ENCODE assay signal across 33 cellular contexts in genomic region chr16:78480588-78480987, GRCh38.
DNase-seq lines count a peak whose midpoint lies in the region; ATAC-seq, FAIRE-seq and TF ChIP-seq lines count a peak whose summit lies in the region.
"Had no signal": no experiment of that assay in that cellular context is flagged by ENCODE, and none has a peak within 500 bp of the region (broad histone marks: within the 10 kb centered on the region; RNA-seq: fewer than 3 reads in every experiment).

No MANE protein-coding gene starts in this region.

- ATAC-seq in HepG2 = peak; percentile 88
- ATAC-seq in right lobe of liver = no peak
- ATAC-seq in HG03196 (IDR thresholded peaks at IDR 0.05; ENCODE audit: unreplicated experiment) = no peak
- ATAC-seq: A549; CD8-positive, alpha-beta T cell had no signal

- H2AK5ac ChIP-seq in trophoblast cell (ENCODE audit: low read length) = no peak overlapping the region

- H3K4ac ChIP-seq in trophoblast cell (ENCODE audit: low read depth, low read length) = no peak overlapping the region

- TF ChIP-seq POLR2A in HepG2 (IDR thresholded peaks at IDR 0.05; ENCODE audit: insufficient read depth in 1 of 2, low read depth in 2 of 2, low read length in 2 of 2) (no peak), right lobe of liver (IDR thresholded peaks at IDR 0.05) (no peak)

- H3K14ac ChIP-seq in trophoblast cell (ENCODE audit: low read length) = no peak overlapping the region

- DNase-seq in HepG2 (ENCODE audit: low spot score) = peak; percentile 92
- no peak for DNase-seq in right lobe of liver
- DNase-seq in trophoblast cell = no peak
- no peak for DNase-seq in HPDE6-E6E7 (ENCODE audit: extremely low spot score)
- DNase-seq: 8988T; ACHN; AML-193; BE2C; C1 segment of cervical spinal cord; Caco-2; Calu3; CD4-positive, alpha-beta memory T cell; CD4-positive, alpha-beta T cell; CD4-positive, CD25-positive, alpha-beta regulatory T cell; CD8-positive, alpha-beta memory T cell; CD8-positive, alpha-beta T cell; COR-L47; DMS 273 treated with DMSO at 0.1 percent for 48 hours; DMS153; DMS53; DMS79; DMS79 treated with DMSO at 0.1 percent for 48 hours; DND-41; EL had no signal

- no peak overlapping the region for H2AFZ ChIP-seq in HepG2 (ENCODE audit: low read length)
- H2AFZ ChIP-seq in trophoblast cell (ENCODE audit: insufficient read depth, low read length, poor library complexity) = no peak overlapping the region

- H3K79me1 ChIP-seq in trophoblast cell (ENCODE audit: low read length) = no peaks in the 10 kb centered on the region

- no peak overlapping the region; the same call in 1 of the 2 replicates for H3K9ac ChIP-seq in HepG2 (ENCODE audit: insufficient read depth, low read depth, low read length)
- no peak overlapping the region for H3K9ac ChIP-seq in liver (ENCODE audit: low read depth in 1 of 2, low read length in 2 of 2)
- H3K9ac ChIP-seq in trophoblast cell (ENCODE audit: low read length) = no peak overlapping the region
- H3K9ac ChIP-seq: BLaER1; BLaER1 treated with 17β-estradiol and CSF1 and Interleukin-3, amounts not matched to agents 10 nM and 100 nM had no signal

- H3K36me3 ChIP-seq in HepG2 (replicated peaks in 1 of 2; ENCODE audit: control insufficient read depth in 1 of 2, insufficient read depth in 2 of 2, low read length in 2 of 2) (no peaks in the 10 kb centered on the region), right lobe of liver (no peaks in the 10 kb centered on the region), liver (ENCODE audit: control insufficient read depth in 4 of 4, insufficient read depth in 3 of 4, low read depth in 1 of 4, low read length in 3 of 4) (no peaks in the 10 kb centered on the region), trophoblast cell (ENCODE audit: control insufficient read depth in 1 of 2, insufficient read depth in 2 of 2, low read length in 2 of 2) (no peaks in the 10 kb centered on the region)
- H3K36me3 ChIP-seq: BE2C; BLaER1; BLaER1 treated with 17β-estradiol and CSF1 and Interleukin-3, amounts not matched to agents 10 nM and 100 nM had no signal

- no peak overlapping the region for H2BK5ac ChIP-seq in trophoblast cell (ENCODE audit: low read depth, low read length, poor library complexity)

- H3K4me2 ChIP-seq in HepG2 (ENCODE audit: low read depth, low read length) (peak overlapping the region; percentile 21), trophoblast cell (ENCODE audit: low read length) (no peak overlapping the region)
- H3K4me2 ChIP-seq: A549; BLaER1; BLaER1 treated with 17β-estradiol and CSF1 and Interleukin-3, amounts not matched to agents 10 nM and 100 nM had no signal

- CTCF ChIA-PET in HepG2 (lab: Yijun Ruan, JAX; ENCODE audit: low intra/inter-chr PET ratio, low total read pairs) = no interaction called here

- peak in 1 of 2 experiments; percentile 91; a peak in 2 of 4 replicates for TF ChIP-seq EP300 in HepG2 (IDR thresholded peaks at IDR 0.05; ENCODE audit: low read depth in 2 of 2, low read length in 2 of 2)
- TF ChIP-seq EP300 in HepG2 (CRISPR knock-in tag; IDR thresholded peaks at IDR 0.05; ENCODE audit: borderline replicate concordance) = no peak

- H3K4me1 ChIP-seq in HepG2 (ENCODE audit: insufficient read depth, low read length) (peaks cover 62% of the 10 kb centered on the region), right lobe of liver (peaks cover 0 to 20% (median 9%) of the 10 kb centered on the region in 4 donors), liver (ENCODE audit: control insufficient read depth in 4 of 4, insufficient read depth in 4 of 4, low read length in 3 of 4) (peaks cover 6 to 28% (median 20%) of the 10 kb centered on the region in 4 donors), trophoblast cell (ENCODE audit: control insufficient read depth in 1 of 2, insufficient read depth in 2 of 2, low read length in 2 of 2) (no peaks in the 10 kb centered on the region)
- H3K4me1 ChIP-seq: A549; BE2C; BLaER1; BLaER1 treated with 17β-estradiol and CSF1 and Interleukin-3, amounts not matched to agents 10 nM and 100 nM; Caco-2 had no signal

- no peak overlapping the region for H4K12ac ChIP-seq in trophoblast cell (ENCODE audit: low read depth, low read length)

- H3K27me3 ChIP-seq in HepG2 (ENCODE audit: control insufficient read depth in 1 of 2, insufficient read depth in 2 of 2, low read length in 2 of 2) = no peaks in the 10 kb centered on the region
- no peaks in the 10 kb centered on the region for H3K27me3 ChIP-seq in right lobe of liver
- H3K27me3 ChIP-seq in liver (ENCODE audit: control insufficient read depth in 4 of 4, insufficient read depth in 4 of 4, low read length in 3 of 4) = no peaks in the 10 kb centered on the region
- no peaks in the 10 kb centered on the region for H3K27me3 ChIP-seq in trophoblast cell (ENCODE audit: insufficient read depth, low read length)
- H3K27me3 ChIP-seq: BE2C; BLaER1; BLaER1 treated with 17β-estradiol and CSF1 and Interleukin-3, amounts not matched to agents 10 nM and 100 nM had no signal

- no peak overlapping the region for H3K4me3 ChIP-seq in HepG2 (replicated peaks in 1 of 3; ENCODE audit: insufficient read depth in 1 of 3, low read depth in 2 of 3, low read length in 3 of 3)
- H3K4me3 ChIP-seq in right lobe of liver = no peak overlapping the region
- no peak overlapping the region for H3K4me3 ChIP-seq in liver (ENCODE audit: low read depth in 1 of 3, low read length in 3 of 3)
- no peak overlapping the region for H3K4me3 ChIP-seq in trophoblast cell (ENCODE audit: low read depth, low read length)
- H3K4me3 ChIP-seq: A549; BLaER1; BLaER1 treated with 17β-estradiol and CSF1 and Interleukin-3, amounts not matched to agents 10 nM and 100 nM had no signal

- H3K27ac ChIP-seq in HepG2 (ENCODE audit: extremely low read length, insufficient read depth, low read length) (peak overlapping the region; percentile 90), right lobe of liver (no peak overlapping the region), liver (ENCODE audit: low read depth in 1 of 2, low read length in 2 of 2) (no peak overlapping the region), trophoblast cell (ENCODE audit: low read depth, low read length) (no peak overlapping the region)
- H3K27ac ChIP-seq: 22Rv1; A549; BLaER1; BLaER1 treated with 17β-estradiol and CSF1 and Interleukin-3, amounts not matched to agents 10 nM and 100 nM; C4-2B had no signal

- intact Hi-C loops in HepG2 (cut with micrococcal nuclease; ENCODE audit: unreplicated experiment) = loop anchor here (5.0 kb wide), 1 partner anchor 193 kb away; no protein-coding TSS in a partner anchor
- intact Hi-C loops in right lobe of liver (cut with DNase I) = no loop called here

- H3K18ac ChIP-seq in trophoblast cell (ENCODE audit: low read length) = no peak overlapping the region

- H3K9me3 ChIP-seq in HepG2 (ENCODE audit: low read length) (no peaks in the 10 kb centered on the region), right lobe of liver (no peaks in the 10 kb centered on the region), liver (ENCODE audit: control insufficient read depth in 4 of 4, low read length in 3 of 4) (no peaks in the 10 kb centered on the region), trophoblast cell (ENCODE audit: insufficient read depth, low read depth, low read length) (no peaks in the 10 kb centered on the region)
- H3K9me3 ChIP-seq: A549; BE2C; BLaER1; BLaER1 treated with 17β-estradiol and CSF1 and Interleukin-3, amounts not matched to agents 10 nM and 100 nM; Caco-2 had no signal

- POLR2A ChIA-PET in HepG2 (lab: Yijun Ruan, JAX) = interaction anchor here (1.8 kb wide), 1 partner anchor 26 kb away, joined by 9 read pairs; no protein-coding TSS in a partner anchor

- no peak overlapping the region for H3K23ac ChIP-seq in trophoblast cell (ENCODE audit: low read length)

- H4K8ac ChIP-seq in trophoblast cell (ENCODE audit: low read depth, low read length) = no peak overlapping the region

- H3K79me2 ChIP-seq in HepG2 (ENCODE audit: insufficient read depth, low read length) (no peaks in the 10 kb centered on the region), trophoblast cell (ENCODE audit: control insufficient read depth, insufficient read depth, low read length, poor library complexity) (no peaks in the 10 kb centered on the region)

- no peaks in the 10 kb centered on the region for H4K20me1 ChIP-seq in HepG2 (ENCODE audit: insufficient read depth, low read length)
- H4K20me1 ChIP-seq: BLaER1; BLaER1 treated with 17β-estradiol and CSF1 and Interleukin-3, amounts not matched to agents 10 nM and 100 nM had no signal

- BruUV-seq in HepG2 (replicated peaks; lab: Mats Ljungman, UMichigan) = no TSS peak

- TF ChIP-seq CTCF in HepG2 (CRISPR knock-in tag; IDR thresholded peaks at IDR 0.05) = no peak
- TF ChIP-seq CTCF in right lobe of liver (IDR thresholded peaks at IDR 0.05) = no peak
- no peak for TF ChIP-seq CTCF in liver (IDR thresholded peaks at IDR 0.05; ENCODE audit: low read depth, low read length, missing input control)

- H2BK12ac ChIP-seq in trophoblast cell (ENCODE audit: low read length) = peak overlapping the region; percentile 67

- TF ChIP-seq RAD21 in HepG2 (CRISPR knock-in tag; IDR thresholded peaks at IDR 0.05) (peak; percentile 43; the same call in 1 of the 2 replicates), liver (IDR thresholded peaks at IDR 0.05) (no peak)

- no peak overlapping the region for H4K91ac ChIP-seq in trophoblast cell (ENCODE audit: low read depth, low read length)

- peak; percentile 80 for FAIRE-seq in HepG2 (lab: Jason Lieb, UNC)
- FAIRE-seq: A204.1, A549, D721Med had no signal

- H2BK120ac ChIP-seq in trophoblast cell (ENCODE audit: insufficient read depth, low read length, poor library complexity) = no peak overlapping the region

- in situ Hi-C loops in HepG2 (cut with HindIII; ENCODE audit: extremely low pct_ligation_motif_present, low pct_unique_long_range_greater_than_20kb) = loop anchor here (10.0 kb wide), 1 partner anchor 356 kb away; no protein-coding TSS in a partner anchor

- 29% methylated on average over 2 of the region's 2 CpGs for WGBS in HepG2 (ENCODE audit: low lambda C conversion rate)
- 64% methylated on average over 2 of the region's 2 CpGs for WGBS in right lobe of liver (ENCODE audit: insufficient coverage, low coverage, low lambda C conversion rate, missing lambda C conversion rate)
- WGBS in liver = 70% methylated on average over 2 of the region's 2 CpGs
- no CpG with 5 or more reads among the region's 2 CpGs for WGBS in trophoblast cell (ENCODE audit: extremely low coverage, insufficient coverage, insufficient read length)

TF ChIP-seq in HepG2, 621 proteins besides CTCF, POLR2A, EP300 and RAD21 (continues in another document):
- no peak for TF ChIP-seq ZNF7 (CRISPR knock-in tag; IDR thresholded peaks at IDR 0.05)
- TF ChIP-seq CBX5 (CRISPR knock-in tag; IDR thresholded peaks at IDR 0.05; ENCODE audit: borderline replicate concordance) = no peak
- TF ChIP-seq ZNF841 (CRISPR knock-in tag; IDR thresholded peaks at IDR 0.05; ENCODE audit: borderline replicate concordance) = no peak

TF ChIP-seq in liver, 16 proteins besides CTCF, POLR2A, EP300 and RAD21 (continues in another document):
- TF ChIP-seq HNF4A (conservative IDR thresholded peaks at IDR 0.05) = peak; percentile 22 to 67
